In the genomic region with DNA sequence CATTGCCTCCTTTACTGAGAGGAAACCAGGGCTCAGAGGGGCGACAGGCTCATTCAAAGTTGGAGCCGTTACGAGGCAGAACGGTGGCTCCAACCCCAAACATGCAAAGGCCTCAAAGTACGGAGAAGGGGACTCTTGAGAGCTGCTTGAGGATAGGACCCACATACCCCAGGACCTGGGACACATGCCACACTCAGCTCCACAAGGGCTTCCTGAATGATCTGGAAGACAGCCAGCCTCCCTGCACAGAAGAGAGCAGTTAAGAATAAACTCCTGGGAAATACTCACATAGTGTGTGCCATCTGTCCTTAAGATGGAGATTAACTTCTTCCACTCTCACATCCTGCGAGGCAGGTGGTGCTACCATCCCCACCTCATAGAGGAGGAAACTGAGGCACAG, we compare ENCODE assay signal across 18 cellular contexts. TPM values are rescaled to one million over a fixed set of nuclear protein-coding genes. Genes with fewer than 3 reads are reported as not detected.
DNase-seq lines count a peak whose midpoint lies in the region; ATAC-seq and TF ChIP-seq lines count a peak whose summit lies in the region.
"Had no signal": no experiment of that assay in that cellular context is flagged by ENCODE, and none has a peak within 500 bp of the region (broad histone marks: within the 10 kb centered on the region; RNA-seq: fewer than 3 reads in every experiment).

No MANE protein-coding gene starts in this region.

- H3K27me3 ChIP-seq in lung (ENCODE audit: control insufficient read depth, insufficient read depth), result no peaks in the 10 kb centered on the region
- no peaks in the 10 kb centered on the region for H3K27me3 ChIP-seq in H7 (ENCODE audit: control insufficient read depth, insufficient read depth, low read length)
- H3K27me3 ChIP-seq in neuronal stem cell (ENCODE audit: control insufficient read depth in 3 of 3, insufficient read depth in 3 of 3, low read depth in 1 of 3, low read length in 3 of 3), result no peaks in the 10 kb centered on the region
- H3K27me3 ChIP-seq: BE2C, foreskin keratinocyte had no signal

- no peak overlapping the region for H2AFZ ChIP-seq in neuronal stem cell (ENCODE audit: low read length)
- H2AFZ ChIP-seq: PC-9 had no signal

- H2BK5ac ChIP-seq in neuronal stem cell (ENCODE audit: low read length), result no peak overlapping the region

- H3K9me3 ChIP-seq in lung (ENCODE audit: control insufficient read depth in 2 of 2, insufficient read depth in 1 of 2, low read length in 1 of 2), result no peaks in the 10 kb centered on the region
- H3K9me3 ChIP-seq in neuronal stem cell (replicated peaks in 1 of 2; ENCODE audit: control insufficient read depth in 2 of 2, insufficient read depth in 1 of 2, low read depth in 1 of 2, low read length in 2 of 2), result peaks cover 0 to 7% of the 10 kb centered on the region in 2 donors
- H3K9me3 ChIP-seq: BE2C had no signal

- WGBS in lung, 2 donors, result 46 to 60% methylated on average over 6 of the region's 6 CpGs
- whole genome bisulfite sequencing in neuronal stem cell (ENCODE audit: extremely low coverage in 2 of 2, insufficient read length in 2 of 2, insufficient replicate concordance in 1 of 2), 2 donors, result no CpG with 5 or more reads among the region's 6 CpGs

- TF ChIP-seq CTCF in chondrocyte (IDR thresholded peaks at IDR 0.05) (no peak), lung (IDR thresholded peaks at IDR 0.05; ENCODE audit: control extremely low read depth, extremely low read depth) (no peak)

- H3K4me2 ChIP-seq in neuronal stem cell (ENCODE audit: insufficient read depth, low read length, poor library complexity, severe bottlenecking), result no peak overlapping the region
- H3K4me2 ChIP-seq: PC-9 had no signal

- H2BK12ac ChIP-seq in neuronal stem cell (ENCODE audit: low read length), result no peak overlapping the region

- no peak overlapping the region for H3K23ac ChIP-seq in neuronal stem cell (ENCODE audit: low read depth, low read length, poor library complexity)

- no peak for ATAC-seq in lung (ENCODE audit: insufficient read depth, low FRiP score)
- ATAC-seq: foreskin keratinocyte, T-cell had no signal

- H3K36me3 Mint-ChIP-seq in chondrocyte (ENCODE audit: low read depth), result peaks cover 49% of the 10 kb centered on the region
- H3K36me3 Mint-ChIP-seq: T-cell had no signal

- peak overlapping the region; percentile 10 for H3K27ac Mint-ChIP-seq in chondrocyte (ENCODE audit: unreplicated experiment)
- H3K27ac Mint-ChIP-seq: T-cell had no signal

- peaks cover 0 to 68% of the 10 kb centered on the region in 2 donors for H3K36me3 ChIP-seq in lung (ENCODE audit: control insufficient read depth in 2 of 2, insufficient read depth in 2 of 2, low read length in 2 of 2)
- peaks cover 75% of the 10 kb centered on the region for H3K36me3 ChIP-seq in H7 (replicated peaks; ENCODE audit: control insufficient read depth, insufficient read depth, low read length)
- H3K36me3 ChIP-seq in neuronal stem cell (replicated peaks in 1 of 2; ENCODE audit: control insufficient read depth in 2 of 2, insufficient read depth in 2 of 2, low read length in 2 of 2), result peaks cover 90 to 100% of the 10 kb centered on the region in 2 donors
- H3K36me3 ChIP-seq: BE2C had no signal

- H3K9ac ChIP-seq in neuronal stem cell (ENCODE audit: low read depth, low read length, poor library complexity), result no peak overlapping the region

- H2BK120ac ChIP-seq in neuronal stem cell (ENCODE audit: low read depth, low read length), result no peak overlapping the region

- peaks cover 8% of the 10 kb centered on the region for H3K79me1 ChIP-seq in neuronal stem cell (ENCODE audit: low read depth, low read length)

- no peaks in the 10 kb centered on the region for H3K4me1 Mint-ChIP-seq in chondrocyte (ENCODE audit: low read depth)
- H3K4me1 Mint-ChIP-seq: T-cell had no signal

- no peak overlapping the region for H3K18ac ChIP-seq in neuronal stem cell (ENCODE audit: low read length)

- no peak overlapping the region for H4K91ac ChIP-seq in neuronal stem cell (ENCODE audit: low read depth, low read length, poor library complexity)

- peak; percentile 65 for DNase-seq in DMS79 treated with DMSO at 0.1 percent for 48 hours (lab: John Stamatoyannopoulos, UW)
- peak; percentile 86 to 92 for DNase-seq in NCI-H524 (lab: John Stamatoyannopoulos, UW)
- no peak for DNase-seq in chondrocyte (ENCODE audit: low spot score)
- peak; percentile 70 for DNase-seq in lung (ENCODE audit: low spot score)
- no peak for DNase-seq in NCI-H2081 (lab: John Stamatoyannopoulos, UW)
- no peak for DNase-seq in H7
- DNase-seq in neuronal stem cell (ENCODE audit: low spot score), result no peak
- no peak for DNase-seq in 8988T
- DNase-seq: activated CD4-positive, CD25-positive, alpha-beta regulatory T cell; BE2C; DMS153; foreskin keratinocyte; mesenchymal stem cell; NCI-H226; PC-9; stimulated activated CD4-positive, alpha-beta T cell treated with anti-CD3 and anti-CD28 coated beads, Interleukin-4, amount 100 ng/mL, for 4 hours; T-cell had no signal

- no peaks in the 10 kb centered on the region for H3K27me3 Mint-ChIP-seq in chondrocyte (ENCODE audit: low read depth)
- H3K27me3 Mint-ChIP-seq: T-cell had no signal

- H3K4ac ChIP-seq in neuronal stem cell (ENCODE audit: low read length), result no peak overlapping the region

- H3K4me1 ChIP-seq in lung (ENCODE audit: control insufficient read depth in 2 of 2, insufficient read depth in 2 of 2, low read length in 2 of 2) (peaks cover 0 to 2% of the 10 kb centered on the region in 2 donors), neuronal stem cell (ENCODE audit: control insufficient read depth in 2 of 2, insufficient read depth in 1 of 2, low read depth in 1 of 2, low read length in 2 of 2) (no peaks in the 10 kb centered on the region)
- H3K4me1 ChIP-seq: BE2C, foreskin keratinocyte had no signal

- H2BK15ac ChIP-seq in neuronal stem cell (ENCODE audit: low read length), result no peak overlapping the region

- no peak overlapping the region for H3K4me3 ChIP-seq in lung
- no peak overlapping the region for H3K4me3 ChIP-seq in H7 (ENCODE audit: insufficient read depth, low read depth, low read length)
- no peak overlapping the region for H3K4me3 ChIP-seq in neuronal stem cell (ENCODE audit: low read length in 2 of 2)
- H3K4me3 ChIP-seq: PC-9 had no signal

- no peak overlapping the region for H3K27ac ChIP-seq in lung (ENCODE audit: low read depth in 1 of 2, low read length in 1 of 2)
- no peak overlapping the region for H3K27ac ChIP-seq in neuronal stem cell (replicated peaks; ENCODE audit: low read length)
- H3K27ac ChIP-seq: foreskin keratinocyte, PC-9 had no signal

- H4K8ac ChIP-seq in neuronal stem cell (ENCODE audit: low read depth, low read length), result no peak overlapping the region

- H2AK5ac ChIP-seq in neuronal stem cell (ENCODE audit: low read depth, low read length), result no peak overlapping the region

- H3K14ac ChIP-seq in neuronal stem cell (ENCODE audit: low read length), result no peak overlapping the region

- H3K9me3 Mint-ChIP-seq in chondrocyte (ENCODE audit: low read depth), result no peaks in the 10 kb centered on the region
- H3K9me3 Mint-ChIP-seq: T-cell had no signal

- no peak overlapping the region for H3K4me3 Mint-ChIP-seq in chondrocyte (ENCODE audit: unreplicated experiment)
- H3K4me3 Mint-ChIP-seq: T-cell had no signal

RNA-seq across cellular contexts. Expression of a gene that starts 26.6 kb away (rescaled TPM):
- total RNA-seq in chondrocyte (75.4 to 85.4 TPM (median 82.8 TPM) in 3 replicates), lung (under 1 TPM; 0.80 to 0.94 TPM)
- polyA plus RNA-seq in lung, result under 1 TPM; 0.15 to 0.16 TPM
- 0.74 and 2.2 TPM in 2 replicates for total RNA-seq in H7 (2014; rRNA removed; shearing (Covaris generic))
- polyA plus RNA-seq in neuronal stem cell (2013, experiment 1 of 2), result 0.26 TPM
- 0.29 TPM for polyA plus RNA-seq in neuronal stem cell (2013, experiment 2 of 2)

RNA-seq across cellular contexts. Expression of a gene that starts 39.5 kb away (rescaled TPM):
- total RNA-seq in chondrocyte, result 112 to 292 TPM (median 291 TPM) in 3 replicates
- total RNA-seq in lung, result 100 to 1,000 TPM in 1 of 2 donors, 10 to 100 TPM in 1; 46.1 to 113 TPM
- polyA plus RNA-seq in lung, result 10 to 100 TPM; 56.6 to 97.0 TPM
- 355 and 399 TPM in 2 replicates for total RNA-seq in H7 (2014; rRNA removed; shearing (Covaris generic))
- 117 TPM for polyA plus RNA-seq in neuronal stem cell (2013, experiment 1 of 2)
- polyA plus RNA-seq in neuronal stem cell (2013, experiment 2 of 2), result 112 TPM

RNA-seq across cellular contexts. Expression of a gene that starts 42.6 kb away (rescaled TPM):
- total RNA-seq in chondrocyte (not detected in 3 replicates), lung (not detected)
- not detected for polyA plus RNA-seq in lung
- total RNA-seq in H7 (2014; rRNA removed; shearing (Covaris generic)), result not detected in 2 replicates
- polyA plus RNA-seq in neuronal stem cell (2013, experiment 1 of 2), result not detected
- not detected for polyA plus RNA-seq in neuronal stem cell (2013, experiment 2 of 2)
- total RNA-seq: foreskin keratinocyte, H1, PC-9, T-cell had no signal
- polyA plus RNA-seq: foreskin keratinocyte, H1 had no signal

Comparison
In these comparisons a context has a peak if more than half of its experiments do, and no peak if none do; other contexts are left out.
1. DNase-seq: peak in DMS79 treated with DMSO at 0.1 percent for 48 hours (single experiment), NCI-H524 (2 of 2) and lung (single experiment); none in chondrocyte (single experiment), NCI-H2081 (0 of 2), H7 (single experiment), neuronal stem cell (single experiment) and 8988T (single experiment).
2. RNA of a gene that starts 26.6 kb away (total RNA-seq): 75.4 to 85.4 TPM in chondrocyte; 0.74 to 2.2 TPM in H7 and 0.80 to 0.94 TPM in lung; every median in the first group is over 10 times any median in the second.